Comparison of ENCODE assay signal across 32 cellular contexts in genomic region chr2:160051374-160051800, GRCh38. TPM values are rescaled to one million over a fixed set of nuclear protein-coding genes. Genes with fewer than 3 reads are reported as not detected.
A peak's percentile ranks its signal among the peaks of the same experiment; 100 is the strongest.
DNase-seq lines count a peak whose midpoint lies in the region; ATAC-seq, FAIRE-seq and TF ChIP-seq lines count a peak whose summit lies in the region.
"Had no signal": no experiment of that assay in that cellular context is flagged by ENCODE, and none has a peak within 500 bp of the region (broad histone marks: within the 10 kb centered on the region; RNA-seq: fewer than 3 reads in every experiment).

No MANE protein-coding gene starts in this region.

- peak; percentile 70 for DNase-seq in NCI-H460 (ENCODE audit: extremely low read depth, low read depth)
- peak; percentile 53 for DNase-seq in endothelial cell of umbilical vein (ENCODE audit: low read depth, low spot score)
- no peak for DNase-seq in mesenchymal stem cell
- no peak for DNase-seq in tibial artery
- no peak for DNase-seq in upper lobe of right lung
- DNase-seq: activated CD4-positive, alpha-beta T cell treated with anti-CD3 and anti-CD28 coated beads for 36 hours; activated CD8-positive, alpha-beta memory T cell treated with anti-CD3 and anti-CD28 coated beads for 24 hours; activated T-cell treated with anti-CD3 and anti-CD28 coated beads for 4 hours; central memory CD4-positive, alpha-beta T cell; DMS 273 treated with DMSO at 0.1 percent for 48 hours; EL; esophagus squamous epithelium; hippocampal formation; mesendoderm; NCI-H146; NCI-H226; right lobe of liver; SIG-M5; stimulated activated CD4-positive, alpha-beta T cell treated with anti-CD3 and anti-CD28 coated beads, Interleukin-2, amount 100 ng/mL, for 48 hours; SW 1271; T-helper 9 cell; transverse colon had no signal

- POLR2A ChIA-PET in endothelial cell of umbilical vein (lab: Charles Lee) = no interaction called here

- H2BK12ac ChIP-seq in mesenchymal stem cell (ENCODE audit: low read length in 2 of 2) = no peak overlapping the region

- H3K79me1 ChIP-seq in mesenchymal stem cell (replicated peaks; ENCODE audit: low read length, poor library complexity, severe bottlenecking) = peaks cover 25% of the 10 kb centered on the region

- no TSS peak for BruUV-seq in endothelial cell of umbilical vein (replicated peaks; lab: Mats Ljungman, UMichigan)

- TF ChIP-seq CTCF in endothelial cell of umbilical vein (IDR thresholded peaks at IDR 0.05; ENCODE audit: extremely low read depth in 1 of 2, insufficient read depth in 1 of 2, low read depth in 1 of 2, low read length in 2 of 2) (no peak), tibial artery (IDR thresholded peaks at IDR 0.05) (no peak), upper lobe of right lung (IDR thresholded peaks at IDR 0.05) (no peak)

- FAIRE-seq in endothelial cell of umbilical vein (lab: Jason Lieb, UNC) = peak; percentile 76
- FAIRE-seq: GM12878, RCC 7860 had no signal

- H3K36me3 ChIP-seq in endothelial cell of umbilical vein (ENCODE audit: control insufficient read depth in 2 of 2, extremely low read depth in 1 of 2, insufficient read depth in 2 of 2, low read length in 2 of 2) = no peaks in the 10 kb centered on the region
- H3K36me3 ChIP-seq in mesenchymal stem cell (ENCODE audit: control insufficient read depth in 1 of 2, insufficient read depth in 2 of 2, low read depth in 1 of 2, low read length in 2 of 2) = peaks cover 0 to 3% of the 10 kb centered on the region in 2 experiments
- no peaks in the 10 kb centered on the region for H3K36me3 ChIP-seq in tibial artery
- H3K36me3 ChIP-seq in upper lobe of right lung = no peaks in the 10 kb centered on the region
- H3K36me3 ChIP-seq: ascending aorta, BLaER1, right lobe of liver, transverse colon had no signal

- no peak overlapping the region for H2AK5ac ChIP-seq in mesenchymal stem cell (ENCODE audit: low read length, severe bottlenecking)

- no peak overlapping the region for H3K4ac ChIP-seq in mesenchymal stem cell (ENCODE audit: low read depth in 1 of 2, low read length in 2 of 2)

- peaks cover 23% of the 10 kb centered on the region for H3K79me2 ChIP-seq in endothelial cell of umbilical vein (ENCODE audit: control insufficient read depth, insufficient read depth, low read length)

- ATAC-seq in GM18517 (IDR thresholded peaks at IDR 0.05; ENCODE audit: unreplicated experiment) = no peak
- no peak for ATAC-seq in GM21786 (IDR thresholded peaks at IDR 0.05; ENCODE audit: unreplicated experiment)
- no peak for ATAC-seq in HG03095 (IDR thresholded peaks at IDR 0.05; ENCODE audit: unreplicated experiment)
- ATAC-seq in upper lobe of right lung = no peak
- ATAC-seq: activated CD4-positive, alpha-beta T cell treated with anti-CD3 and anti-CD28 coated beads for 36 hours; GM12878; HCT116; left lobe of liver; right lobe of liver had no signal

- no peak overlapping the region for H4K91ac ChIP-seq in mesenchymal stem cell (ENCODE audit: low read length)

- H2AFZ ChIP-seq in endothelial cell of umbilical vein (ENCODE audit: low read depth, low read length) (no peak overlapping the region), mesenchymal stem cell (ENCODE audit: low read depth, low read length) (no peak overlapping the region)

- dilution Hi-C loops in endothelial cell of umbilical vein (cut with MboI; ENCODE audit: extremely low pct_ligation_motif_present, low sequenced_read_pairs) = no loop called here

- H2BK15ac ChIP-seq in mesenchymal stem cell (ENCODE audit: low read depth, poor library complexity, severe bottlenecking) = no peak overlapping the region

- H3K4me3 ChIP-seq in endothelial cell of umbilical vein (replicated peaks in 1 of 3; ENCODE audit: insufficient read depth in 1 of 3, low read depth in 1 of 3, low read length in 3 of 3) (no peak overlapping the region), mesenchymal stem cell (ENCODE audit: insufficient read depth in 1 of 2, low read depth in 1 of 2, low read length in 2 of 2) (no peak overlapping the region), tibial artery (no peak overlapping the region), upper lobe of right lung (no peak overlapping the region)
- H3K4me3 ChIP-seq: ascending aorta, BLaER1, esophagus squamous epithelium, GM12878, right lobe of liver, transverse colon had no signal

- H4K20me1 ChIP-seq in endothelial cell of umbilical vein (replicated peaks; ENCODE audit: control insufficient read depth, extremely low read depth, insufficient read depth, low read length) = no peaks in the 10 kb centered on the region
- H4K20me1 ChIP-seq: BLaER1 had no signal

- peak overlapping the region; percentile 13 for H3K4me2 ChIP-seq in endothelial cell of umbilical vein (ENCODE audit: insufficient read depth, low read length)
- H3K4me2 ChIP-seq in mesenchymal stem cell (ENCODE audit: low read length, poor library complexity, severe bottlenecking) = no peak overlapping the region
- H3K4me2 ChIP-seq: BLaER1 had no signal

- H3K4me1 ChIP-seq in endothelial cell of umbilical vein (ENCODE audit: control insufficient read depth, extremely low read depth, insufficient read depth, low read length) (peaks cover 25% of the 10 kb centered on the region), mesenchymal stem cell (ENCODE audit: control insufficient read depth, insufficient read depth, low read depth, low read length) (no peaks in the 10 kb centered on the region), tibial artery (peaks cover 0 to 50% (median 20%) of the 10 kb centered on the region in 4 donors), upper lobe of right lung (no peaks in the 10 kb centered on the region)
- H3K4me1 ChIP-seq: BLaER1, right lobe of liver had no signal

- H4K8ac ChIP-seq in mesenchymal stem cell (ENCODE audit: low read length) = peak overlapping the region; percentile 42

- intact Hi-C loops in endothelial cell of umbilical vein (cut with micrococcal nuclease) (no loop called here), tibial artery (cut with DNase I; ENCODE audit: low total_unique reads) (no loop called here), upper lobe of right lung (cut with DNase I) (no loop called here)

- no peak overlapping the region for H3K23ac ChIP-seq in mesenchymal stem cell (ENCODE audit: low read length in 2 of 2)

- H3K27ac ChIP-seq in endothelial cell of umbilical vein (ENCODE audit: insufficient read depth, low read depth, low read length) (no peak overlapping the region), mesenchymal stem cell (ENCODE audit: low read length, poor library complexity, severe bottlenecking) (no peak overlapping the region), tibial artery (peak overlapping the region; percentile 36 to 50), upper lobe of right lung (no peak overlapping the region)
- H3K27ac ChIP-seq: BLaER1, right lobe of liver, transverse colon, VCaP had no signal

- no peak for TF ChIP-seq POLR2A in endothelial cell of umbilical vein (IDR thresholded peaks at IDR 0.05; ENCODE audit: low read depth, low read length)

- H3K18ac ChIP-seq in mesenchymal stem cell (ENCODE audit: low read depth in 1 of 2, low read length in 2 of 2) = no peak overlapping the region

- 91% methylated on average over 3 of the region's 3 CpGs for WGBS in mesenchymal stem cell

- no peak overlapping the region for H2BK5ac ChIP-seq in mesenchymal stem cell (ENCODE audit: low read depth, low read length, poor library complexity, severe bottlenecking)

- CTCF ChIA-PET in endothelial cell of umbilical vein (lab: Charles Lee) = interaction anchor here (0.8 to 1.8 kb wide), 7 partner anchors 9 to 83 kb away, joined by 3 to 7 read pairs (median 3); no protein-coding TSS in a partner anchor

- H2BK120ac ChIP-seq in mesenchymal stem cell (ENCODE audit: low read depth, low read length) = no peak overlapping the region

- H3K9ac ChIP-seq in endothelial cell of umbilical vein (replicated peaks; ENCODE audit: extremely low read depth, insufficient read depth, low read length) (no peak overlapping the region), mesenchymal stem cell (ENCODE audit: low read length) (no peak overlapping the region)
- H3K9ac ChIP-seq: BLaER1 had no signal

- H3K27me3 ChIP-seq in endothelial cell of umbilical vein (ENCODE audit: control insufficient read depth in 2 of 2, insufficient read depth in 2 of 2, low read length in 2 of 2) (no peaks in the 10 kb centered on the region), mesenchymal stem cell (ENCODE audit: control insufficient read depth in 1 of 2, insufficient read depth in 1 of 2, low read length in 2 of 2) (no peaks in the 10 kb centered on the region), tibial artery (no peaks in the 10 kb centered on the region), upper lobe of right lung (no peaks in the 10 kb centered on the region)
- H3K27me3 ChIP-seq: ascending aorta, BLaER1, esophagus squamous epithelium, right lobe of liver, transverse colon had no signal

- H3K14ac ChIP-seq in mesenchymal stem cell (ENCODE audit: low read length in 2 of 2) = no peak overlapping the region

- H3K9me3 ChIP-seq in endothelial cell of umbilical vein (replicated peaks; ENCODE audit: control insufficient read depth, insufficient read depth, low read length) = no peaks in the 10 kb centered on the region
- no peaks in the 10 kb centered on the region for H3K9me3 ChIP-seq in mesenchymal stem cell (ENCODE audit: control insufficient read depth, low read length)
- H3K9me3 ChIP-seq in tibial artery = no peaks in the 10 kb centered on the region
- no peaks in the 10 kb centered on the region for H3K9me3 ChIP-seq in upper lobe of right lung
- H3K9me3 ChIP-seq: ascending aorta, BLaER1, esophagus squamous epithelium, right lobe of liver, transverse colon had no signal

- H3K9me1 ChIP-seq in endothelial cell of umbilical vein (replicated peaks; ENCODE audit: control insufficient read depth, extremely low read depth, insufficient read depth, low read length) = no peaks in the 10 kb centered on the region

TF ChIP-seq in endothelial cell of umbilical vein, 7 proteins besides CTCF, POLR2A, EP300 and RAD21 (continues in another document):
- TF ChIP-seq, protein P1, sequence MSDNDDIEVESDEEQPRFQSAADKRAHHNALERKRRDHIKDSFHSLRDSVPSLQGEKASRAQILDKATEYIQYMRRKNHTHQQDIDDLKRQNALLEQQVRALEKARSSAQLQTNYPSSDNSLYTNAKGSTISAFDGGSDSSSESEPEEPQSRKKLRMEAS (IDR thresholded peaks at IDR 0.05; ENCODE audit: insufficient read depth, insufficient read length) = no peak

RNA-seq across cellular contexts. Expression of gene PLA2R1, which starts 11.0 kb away (rescaled TPM):
- total RNA-seq in NCI-H460 (2014; rRNA removed; shearing (Covaris generic)) = 20.2 and 22.8 TPM in 2 replicates
- polyA plus RNA-seq in NCI-H460 (2014; cell fraction: nucleus; rRNA removed) = 17.4 and 26.6 TPM in 2 replicates
- 14.4 and 15.6 TPM in 2 replicates for total RNA-seq in endothelial cell of umbilical vein
- 6.2 and 6.9 TPM in 2 replicates for polyA plus RNA-seq in endothelial cell of umbilical vein
- 7.8 and 9.0 TPM in 2 replicates for polyA plus RNA-seq in endothelial cell of umbilical vein (2011; cell fraction: cytosol; rRNA removed)
- 33.0 and 36.9 TPM in 2 replicates for polyA plus RNA-seq in endothelial cell of umbilical vein (2011; cell fraction: nucleus; rRNA removed)
- polyA plus RNA-seq in endothelial cell of umbilical vein (2012) = 34.5 and 47.9 TPM in 2 replicates
- polyA minus RNA-seq in endothelial cell of umbilical vein = 20.0 and 23.5 TPM in 2 replicates
- 0.10 TPM for polyA minus RNA-seq in endothelial cell of umbilical vein (2011; cell fraction: cytosol; rRNA and poly(A)+ RNA removed)
- polyA minus RNA-seq in endothelial cell of umbilical vein (2011; cell fraction: nucleus; rRNA and poly(A)+ RNA removed) = 37.4 and 46.0 TPM in 2 replicates
- polyA plus RNA-seq in mesenchymal stem cell (2013, experiment 1 of 2) = 6.5 TPM
- polyA plus RNA-seq in mesenchymal stem cell (2013, experiment 2 of 2) = 6.1 TPM
- total RNA-seq in upper lobe of right lung = 9.0 TPM
- total RNA-seq: GM12878 had no signal

Comparison
In these comparisons a context has a peak if more than half of its experiments do, and no peak if none do; other contexts are left out.
1. DNase-seq: peak in NCI-H460 (single experiment) and endothelial cell of umbilical vein (single experiment); none in mesenchymal stem cell (single experiment), tibial artery (0 of 2) and upper lobe of right lung (single experiment).
2. H3K27ac ChIP-seq: peak in tibial artery (2 of 2); none in endothelial cell of umbilical vein (single experiment), mesenchymal stem cell (single experiment) and upper lobe of right lung (single experiment).